In the genomic region with DNA sequence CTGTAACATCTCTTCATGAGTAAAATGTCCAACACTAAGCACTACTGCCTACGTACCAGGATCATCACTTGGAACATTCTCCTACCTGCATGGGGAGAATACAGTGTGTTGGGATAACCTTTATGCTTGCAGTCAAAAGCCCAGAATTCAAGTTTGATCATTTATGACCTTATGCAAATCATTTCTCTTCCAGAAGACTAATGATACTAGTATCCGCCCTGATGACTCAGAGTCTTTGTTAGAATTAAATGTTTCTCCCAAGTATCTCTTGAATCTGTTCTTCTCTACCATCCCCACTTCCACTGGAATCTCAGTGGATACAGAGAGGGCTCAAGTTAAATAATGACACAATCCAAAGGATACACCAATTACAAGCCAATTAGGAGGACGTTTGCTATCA, we compare ENCODE assay signal across 1 cellular context.
TF ChIP-seq lines count a peak whose summit lies in the region.

No MANE protein-coding gene starts in this region.

TF ChIP-seq in SK-N-SH, 30 proteins besides CTCF, POLR2A, EP300 and RAD21 (continued from another document):
- TF ChIP-seq ZBTB33 (IDR thresholded peaks at IDR 0.05; ENCODE audit: borderline replicate concordance, low read depth) (no peak), CHD2 (IDR thresholded peaks at IDR 0.05; ENCODE audit: low read length, partially characterized antibody) (no peak), MAX (IDR thresholded peaks at IDR 0.05; ENCODE audit: low read depth) (no peak)
TF ChIP-seq in SK-N-SH: peak in this region for 0.
